ENCODE assay signal across 9 cellular contexts in the genomic region with DNA sequence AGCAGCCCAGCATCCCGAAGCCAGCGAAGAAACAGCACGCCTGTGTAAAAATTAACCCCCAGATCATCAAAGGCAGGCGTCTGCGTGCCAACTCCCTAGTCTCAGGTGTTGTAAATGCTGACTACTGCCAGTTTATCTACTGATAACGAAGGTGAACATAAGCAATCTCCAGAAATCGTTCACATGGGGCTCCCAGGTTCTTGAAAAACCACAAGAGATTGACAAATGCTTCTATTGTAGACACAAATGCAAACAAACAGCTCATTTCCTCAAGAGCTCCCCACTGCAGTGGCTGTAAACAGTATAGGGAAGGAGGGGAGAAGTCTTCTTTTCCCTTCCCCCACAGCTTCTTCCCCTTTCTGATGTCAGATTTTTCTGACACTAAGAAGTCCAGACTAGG. TPM values are rescaled to one million over a fixed set of nuclear protein-coding genes. Genes with fewer than 3 reads are reported as not detected.
A peak's percentile ranks its signal among the peaks of the same experiment; 100 is the strongest.
DNase-seq lines count a peak whose midpoint lies in the region; ATAC-seq and TF ChIP-seq lines count a peak whose summit lies in the region.
"Had no signal": no experiment of that assay in that cellular context is flagged by ENCODE, and none has a peak within 500 bp of the region (broad histone marks: within the 10 kb centered on the region; RNA-seq: fewer than 3 reads in every experiment).

No MANE protein-coding gene starts in this region.

- no peaks in the 10 kb centered on the region for H3K36me3 ChIP-seq in tibial artery

- H3K9me3 ChIP-seq in tibial artery: no peaks in the 10 kb centered on the region

- peaks cover 24% of the 10 kb centered on the region for H3K27me3 Mint-ChIP-seq in activated CD4-positive, alpha-beta T cell treated with anti-CD3 and anti-CD28 coated beads for 36 hours

- TF ChIP-seq CTCF in tibial artery (IDR thresholded peaks at IDR 0.05): no peak
- TF ChIP-seq CTCF in GM10266 (IDR thresholded peaks at IDR 0.05; ENCODE audit: control insufficient read depth, insufficient read depth, low read depth, missing control alignments): no peak

- H3K27ac Mint-ChIP-seq in activated CD4-positive, alpha-beta T cell treated with anti-CD3 and anti-CD28 coated beads for 36 hours: peak overlapping the region; percentile 15
- H3K27ac Mint-ChIP-seq: activated naive CD8-positive, alpha-beta T cell treated with anti-CD3 and anti-CD28 coated beads, Interleukin-2, amount 10 ng/mL, durations not matched to agents 7 days and 5 days had no signal

- no peak overlapping the region for H3K4me3 ChIP-seq in tibial artery

- H3K36me3 Mint-ChIP-seq in activated CD4-positive, alpha-beta T cell treated with anti-CD3 and anti-CD28 coated beads for 36 hours (ENCODE audit: low read depth): no peaks in the 10 kb centered on the region
- H3K36me3 Mint-ChIP-seq: activated naive CD8-positive, alpha-beta T cell treated with anti-CD3 and anti-CD28 coated beads, Interleukin-2, amount 10 ng/mL, durations not matched to agents 7 days and 5 days had no signal

- intact Hi-C loops in activated CD4-positive, alpha-beta T cell treated with anti-CD3 and anti-CD28 coated beads for 36 hours (cut with DNase I, micrococcal nuclease): no loop called here
- intact Hi-C loops in tibial artery (cut with DNase I; ENCODE audit: low total_unique reads): no loop called here

- no peak overlapping the region for H3K4me3 Mint-ChIP-seq in activated CD4-positive, alpha-beta T cell treated with anti-CD3 and anti-CD28 coated beads for 36 hours
- H3K4me3 Mint-ChIP-seq: activated naive CD8-positive, alpha-beta T cell treated with anti-CD3 and anti-CD28 coated beads, Interleukin-2, amount 10 ng/mL, durations not matched to agents 7 days and 5 days had no signal

- peaks cover 0 to 66% (median 20%) of the 10 kb centered on the region in 4 donors for H3K4me1 ChIP-seq in tibial artery

- no peaks in the 10 kb centered on the region for H3K9me3 Mint-ChIP-seq in activated CD4-positive, alpha-beta T cell treated with anti-CD3 and anti-CD28 coated beads for 36 hours (ENCODE audit: low read depth)
- H3K9me3 Mint-ChIP-seq: activated naive CD8-positive, alpha-beta T cell treated with anti-CD3 and anti-CD28 coated beads, Interleukin-2, amount 10 ng/mL, durations not matched to agents 7 days and 5 days had no signal

- peak overlapping the region; percentile 90 to 93 for H3K27ac ChIP-seq in tibial artery

- H3K27me3 ChIP-seq in tibial artery: no peaks in the 10 kb centered on the region

- CTCF ChIA-PET in activated CD4-positive, alpha-beta T cell treated with anti-CD3 and anti-CD28 coated beads for 36 hours (lab: Charles Lee): interaction anchor here (0.7 to 1.1 kb wide), 2 partner anchors 63 to 221 kb away, joined by 3 to 4 read pairs; no protein-coding TSS in a partner anchor

- H3K4me1 Mint-ChIP-seq in activated CD4-positive, alpha-beta T cell treated with anti-CD3 and anti-CD28 coated beads for 36 hours: peaks cover 29% of the 10 kb centered on the region

- DNase-seq in activated CD4-positive, alpha-beta T cell treated with anti-CD3 and anti-CD28 coated beads for 36 hours: no peak
- no peak for DNase-seq in activated CD4-positive, alpha-beta T cell treated with anti-CD3 and anti-CD28 coated beads for 48 hours
- DNase-seq in RPMI8226: peak; percentile 70
- peak; percentile 46 for DNase-seq in islet precursor cell
- DNase-seq in tibial artery: peak; percentile 18 to 39
- no peak for DNase-seq in T1000 (lab: John Stamatoyannopoulos, UW)
- DNase-seq in GM10266 (ENCODE audit: extremely low spot score): no peak
- no peak for DNase-seq in effector CD8-positive, alpha-beta T cell (lab: John Stamatoyannopoulos, UW)
- DNase-seq: activated naive CD8-positive, alpha-beta T cell treated with anti-CD3 and anti-CD28 coated beads, Interleukin-2, amount 10 ng/mL, durations not matched to agents 7 days and 5 days had no signal

- POLR2A ChIA-PET in activated CD4-positive, alpha-beta T cell treated with anti-CD3 and anti-CD28 coated beads for 36 hours (lab: Charles Lee): no interaction called here

- ATAC-seq in activated CD4-positive, alpha-beta T cell treated with anti-CD3 and anti-CD28 coated beads for 36 hours: peak; percentile 53

RNA-seq across cellular contexts. Expression of gene PLEKHG3, which starts 5.3 kb away (rescaled TPM):
- 1 to 10 TPM; 6.3 to 7.1 TPM for total RNA-seq in activated CD4-positive, alpha-beta T cell treated with anti-CD3 and anti-CD28 coated beads for 36 hours

Comparison
In these comparisons a context has a peak if more than half of its experiments do, and no peak if none do; other contexts are left out.
1. DNase-seq: peak in RPMI8226 (single experiment), islet precursor cell (single experiment) and tibial artery (2 of 2); none in activated CD4-positive, alpha-beta T cell treated with anti-CD3 and anti-CD28 coated beads for 36 hours (single experiment), activated CD4-positive, alpha-beta T cell treated with anti-CD3 and anti-CD28 coated beads for 48 hours (single experiment), T1000 (single experiment), GM10266 (single experiment) and effector CD8-positive, alpha-beta T cell (single experiment).